1 cellular context compared by ENCODE assay signal in the genomic region with DNA sequence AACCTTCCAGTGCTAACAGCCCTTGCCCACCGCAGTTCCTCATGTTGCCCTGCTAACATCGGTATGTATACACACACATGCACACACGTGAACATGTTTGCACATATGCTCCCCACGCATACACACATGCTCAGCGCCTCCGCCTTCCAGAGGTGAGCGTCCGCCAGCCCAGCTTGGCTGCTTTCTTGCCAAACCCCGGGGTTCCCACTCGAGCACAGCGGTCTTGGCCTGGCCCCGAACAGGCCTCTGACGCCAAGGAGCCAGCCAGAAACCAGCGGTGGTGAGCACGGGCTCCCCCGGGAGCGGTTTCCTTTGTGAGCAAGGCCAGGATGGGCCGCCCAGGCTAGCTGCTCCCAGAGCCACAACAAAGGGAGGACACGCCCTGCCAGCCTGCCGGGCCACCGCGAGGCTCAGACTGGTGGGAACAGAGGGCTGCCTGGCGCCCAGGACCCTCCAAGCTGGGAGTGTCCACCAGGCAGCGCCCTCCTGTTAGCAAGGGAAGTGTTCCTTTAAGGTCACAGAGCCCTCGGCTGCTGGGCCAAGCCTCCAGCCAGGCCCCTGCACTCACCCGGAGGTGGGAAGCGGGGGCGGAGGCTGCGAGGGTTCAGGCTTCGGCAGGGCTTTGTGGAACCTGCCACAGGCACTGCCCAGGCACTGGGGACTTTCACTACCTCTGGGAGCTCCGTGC.
A peak's percentile ranks its signal among the peaks of the same experiment; 100 is the strongest.
TF ChIP-seq lines count a peak whose summit lies in the region.

No MANE protein-coding gene starts in this region.

TF ChIP-seq in HCT116, 20 proteins besides CTCF, POLR2A, EP300 and RAD21:
- TF ChIP-seq, protein P1, sequence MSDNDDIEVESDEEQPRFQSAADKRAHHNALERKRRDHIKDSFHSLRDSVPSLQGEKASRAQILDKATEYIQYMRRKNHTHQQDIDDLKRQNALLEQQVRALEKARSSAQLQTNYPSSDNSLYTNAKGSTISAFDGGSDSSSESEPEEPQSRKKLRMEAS (IDR thresholded peaks at IDR 0.05) = peak; percentile 38; the same call in 1 of the 2 replicates
- no peak for TF ChIP-seq ELF1 (IDR thresholded peaks at IDR 0.05; ENCODE audit: borderline replicate concordance, low read depth)
- no peak for TF ChIP-seq CEBPB (IDR thresholded peaks at IDR 0.05; ENCODE audit: low read depth)
- TF ChIP-seq EGR1 (IDR thresholded peaks at IDR 0.05; ENCODE audit: low read depth) = peak; percentile 82
- TF ChIP-seq ZFX (IDR thresholded peaks at IDR 0.05) = 0 out of 2 replicates have a peak, but pooled peaks have one; percentile 16
